Comparison of ENCODE assay signal across 8 cellular contexts in genomic region chr2:9473308-9473984, GRCh38.
DNase-seq lines count a peak whose midpoint lies in the region; ATAC-seq, FAIRE-seq and TF ChIP-seq lines count a peak whose summit lies in the region.

No MANE protein-coding gene starts in this region.

- H3K4me3 ChIP-seq in cardiac fibroblast (replicated peaks in 1 of 2; ENCODE audit: low read depth in 2 of 2, low read length in 2 of 2) = peak overlapping the region; percentile 68 to 78

- peaks cover 4% of the 10 kb centered on the region for H3K36me3 Mint-ChIP-seq in memory B cell

- peak; percentile 3 for TF ChIP-seq CTCF in cardiac fibroblast (IDR thresholded peaks at IDR 0.05; ENCODE audit: low read depth, low read length)

- no peaks in the 10 kb centered on the region for H3K9me3 Mint-ChIP-seq in memory B cell

- ATAC-seq in memory B cell (ENCODE audit: low read depth) (peak; percentile 17), HG03280 (IDR thresholded peaks at IDR 0.05; ENCODE audit: unreplicated experiment) (no peak)

- peak overlapping the region; percentile 55 for H3K27ac Mint-ChIP-seq in memory B cell

- H3K27me3 Mint-ChIP-seq in memory B cell = no peaks in the 10 kb centered on the region

- DNase-seq in NCI-H748 (lab: John Stamatoyannopoulos, UW; ENCODE audit: unreplicated experiment) (peak; percentile 31), NCI-H748 treated with DMSO at 0.1 percent for 48 hours (lab: John Stamatoyannopoulos, UW) (no peak), NAMALWA (ENCODE audit: low spot score) (peak; percentile 30), cardiac fibroblast (ENCODE audit: low read depth in 2 of 2) (no peak), memory B cell (ENCODE audit: low spot score in 2 of 2) (peak in 1 of 2 donors; percentile 19), urothelium cell line (ENCODE audit: low spot score) (peak; percentile 24)
- no peak for DNase-seq in effector CD4-positive, alpha-beta T cell

- no peak for FAIRE-seq in urothelium cell line (lab: Jason Lieb, UNC)

- peaks cover 15% of the 10 kb centered on the region for H3K4me1 Mint-ChIP-seq in memory B cell

- peak overlapping the region; percentile 80 for H3K4me3 Mint-ChIP-seq in memory B cell

Comparison
In these comparisons a context has a peak if more than half of its experiments do, and no peak if none do; other contexts are left out.
1. DNase-seq: peak in NCI-H748 (single experiment), NAMALWA (single experiment) and urothelium cell line (single experiment); none in NCI-H748 treated with DMSO at 0.1 percent for 48 hours (single experiment), cardiac fibroblast (0 of 2) and effector CD4-positive, alpha-beta T cell (single experiment).